ENCODE assay signal across 16 cellular contexts in the genomic region with DNA sequence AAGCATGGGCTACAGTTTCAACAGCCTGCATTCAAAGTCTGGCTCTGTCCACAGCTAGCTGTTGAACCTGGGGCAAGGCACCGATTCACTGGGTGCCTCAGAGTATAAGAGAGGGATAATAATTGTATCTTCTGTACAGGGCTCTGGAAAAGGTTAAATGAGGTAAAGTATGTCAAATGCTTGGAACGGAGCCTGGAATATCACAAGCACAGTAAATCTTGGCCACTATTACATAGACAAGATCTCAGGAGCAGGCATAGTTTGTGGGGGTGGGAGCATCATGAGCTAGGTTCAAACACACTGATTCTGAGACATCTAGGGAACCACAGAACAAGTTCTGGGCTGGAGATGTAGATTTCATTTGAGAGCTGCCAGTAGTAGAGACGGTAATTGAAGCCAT.
DNase-seq lines count a peak whose midpoint lies in the region; ATAC-seq, FAIRE-seq and TF ChIP-seq lines count a peak whose summit lies in the region.
"Had no signal": no experiment of that assay in that cellular context is flagged by ENCODE, and none has a peak within 500 bp of the region (broad histone marks: within the 10 kb centered on the region; RNA-seq: fewer than 3 reads in every experiment).

No MANE protein-coding gene starts in this region.

- no TSS peak for BruUV-seq in K562 (replicated peaks; lab: Mats Ljungman, UMichigan)

- WGBS in K562 (ENCODE audit: insufficient coverage, low coverage, missing lambda C conversion rate) = 24% methylated on average over 3 of the region's 3 CpGs

- no peaks in the 10 kb centered on the region for H4K20me1 ChIP-seq in K562 (replicated peaks; ENCODE audit: control insufficient read depth, insufficient read depth, low read length)

- in situ Hi-C loops in K562 (cut with MboI) = no loop called here

- no peak for ATAC-seq in K562
- ATAC-seq: activated CD4-positive, CD25-positive, alpha-beta regulatory T cell treated with anti-CD3 and anti-CD28 coated beads, Interleukin-2, amount 50 U/mL, for 24 hours; activated T-cell treated with anti-CD3 and anti-CD28 coated beads, Interleukin-2, amount 50 U/mL, for 72 hours had no signal

- H3K4me1 ChIP-seq in K562 (replicated peaks in 1 of 2; ENCODE audit: control insufficient read depth in 2 of 2, insufficient read depth in 2 of 2, low read length in 2 of 2) (peaks cover 0 to 5% of the 10 kb centered on the region in 2 experiments; a peak in 2 of 5 replicates), right atrium auricular region (peaks cover 0 to 51% of the 10 kb centered on the region in 2 donors), subcutaneous abdominal adipose tissue (ENCODE audit: control insufficient read depth in 5 of 5, insufficient read depth in 5 of 5, low read length in 5 of 5) (peaks cover 0 to 44% (median 36%) of the 10 kb centered on the region in 5 donors)

- H3K9ac ChIP-seq in K562 (ENCODE audit: insufficient read depth in 1 of 2, low read depth in 2 of 2, low read length in 2 of 2) (no peak overlapping the region), subcutaneous abdominal adipose tissue (ENCODE audit: low read length in 5 of 5) (no peak overlapping the region)

- H3K4me2 ChIP-seq in K562 (ENCODE audit: insufficient read depth, low read length) = no peak overlapping the region

- DNase-seq in NCI-H2171 treated with DMSO at 0.1 percent for 48 hours (lab: John Stamatoyannopoulos, UW) = peak; percentile 17
- DNase-seq in NCI-H2171 (lab: John Stamatoyannopoulos, UW) = no peak
- DNase-seq in K562 (ENCODE audit: extremely low read depth in 1 of 4, low spot score in 3 of 4) = no peak
- no peak for DNase-seq in right atrium auricular region (ENCODE audit: low spot score)
- DNase-seq in SKM-1 treated with dmso at 0.1 percent for 144 hours (lab: John Stamatoyannopoulos, UW; ENCODE audit: unreplicated experiment) = no peak
- no peak for DNase-seq in NAMALWA (ENCODE audit: low spot score)
- DNase-seq in cerebellar cortex (ENCODE audit: low spot score) = no peak
- DNase-seq: activated T-cell treated with anti-CD3 and anti-CD28 coated beads, Interleukin-2, amount 50 U/mL, for 72 hours; colonic mucosa; DND-41; NCI-H526; posterior cingulate gyrus; testis had no signal

- intact Hi-C loops in K562 (cut with micrococcal nuclease) = no loop called here

- H3K79me2 ChIP-seq in K562 (ENCODE audit: control insufficient read depth, insufficient read depth, low read length) = no peaks in the 10 kb centered on the region

- H3K36me3 ChIP-seq in K562 (ENCODE audit: control insufficient read depth, insufficient read depth, low read length) (no peaks in the 10 kb centered on the region), right atrium auricular region (no peaks in the 10 kb centered on the region), subcutaneous abdominal adipose tissue (ENCODE audit: control insufficient read depth in 5 of 5, insufficient read depth in 5 of 5, low read length in 5 of 5) (no peaks in the 10 kb centered on the region)
- H3K36me3 ChIP-seq: colonic mucosa had no signal

- TF ChIP-seq EP300 in K562 (IDR thresholded peaks at IDR 0.05; ENCODE audit: low read length) = no peak

- peak; percentile 48 for FAIRE-seq in K562 (lab: Jason Lieb, UNC)

- no peak overlapping the region for H2AFZ ChIP-seq in K562 (ENCODE audit: low read depth, low read length)

- no peak for TF ChIP-seq RAD21 in K562 (CRISPR knock-in tag; conservative IDR thresholded peaks at IDR 0.05 in 1 of 2, IDR thresholded peaks at IDR 0.05 in 1 of 2)

- no peaks in the 10 kb centered on the region for H3K9me1 ChIP-seq in K562 (ENCODE audit: control insufficient read depth, insufficient read depth, low read length)

- no peaks in the 10 kb centered on the region for H3K27me3 ChIP-seq in K562 (ENCODE audit: control insufficient read depth in 2 of 2, insufficient read depth in 2 of 2, low read length in 2 of 2)
- H3K27me3 ChIP-seq in right atrium auricular region = no peaks in the 10 kb centered on the region
- no peaks in the 10 kb centered on the region for H3K27me3 ChIP-seq in subcutaneous abdominal adipose tissue (ENCODE audit: control insufficient read depth in 5 of 5, insufficient read depth in 4 of 5, low read length in 5 of 5)
- H3K27me3 ChIP-seq: colonic mucosa, testis had no signal

- POLR2A ChIA-PET in K562 (lab: Yijun Ruan, JAX) = interaction anchor here (0.6 to 1.0 kb wide), 2 partner anchors 12 to 14 kb away, joined by 3 read pairs; no protein-coding TSS in a partner anchor

- TF ChIP-seq POLR2A in K562 (conservative IDR thresholded peaks at IDR 0.05) = no peak

- H3K27ac ChIP-seq in K562 (ENCODE audit: extremely low read depth, low read depth, low read length) (no peak overlapping the region), right atrium auricular region (peak overlapping the region; percentile 78), subcutaneous abdominal adipose tissue (ENCODE audit: low read depth, low read length) (peak overlapping the region; percentile 34)
- H3K27ac ChIP-seq: 22Rv1, colonic mucosa, testis had no signal

- CTCF ChIA-PET in K562 (lab: Yijun Ruan, JAX; ENCODE audit: low intra/inter-chr PET ratio) = no interaction called here

- H3K9me3 ChIP-seq in K562 (replicated peaks; ENCODE audit: control insufficient read depth, insufficient read depth, low read depth, low read length) = peaks cover 5% of the 10 kb centered on the region
- no peaks in the 10 kb centered on the region for H3K9me3 ChIP-seq in right atrium auricular region
- H3K9me3 ChIP-seq in subcutaneous abdominal adipose tissue (ENCODE audit: control insufficient read depth in 5 of 5, low read length in 5 of 5) = no peaks in the 10 kb centered on the region
- H3K9me3 ChIP-seq: colonic mucosa, testis had no signal

- no peak overlapping the region for H3K4me3 ChIP-seq in K562
- no peak overlapping the region for H3K4me3 ChIP-seq in right atrium auricular region
- H3K4me3 ChIP-seq in subcutaneous abdominal adipose tissue (ENCODE audit: low read depth in 1 of 5, low read length in 5 of 5) = no peak overlapping the region
- H3K4me3 ChIP-seq: colonic mucosa, testis had no signal

- TF ChIP-seq CTCF in K562 (IDR thresholded peaks at IDR 0.05 in 2 of 3, conservative IDR thresholded peaks at IDR 0.05 in 1 of 3; ENCODE audit: insufficient read depth in 2 of 3, low read depth in 1 of 3, low read length in 3 of 3) = no peak
- TF ChIP-seq CTCF in right atrium auricular region (IDR thresholded peaks at IDR 0.05) = no peak

TF ChIP-seq in K562, 482 proteins besides CTCF, POLR2A, EP300 and RAD21:
- TF ChIP-seq RCOR1 (IDR thresholded peaks at IDR 0.05; ENCODE audit: borderline replicate concordance in 1 of 2, low read depth in 2 of 2, low read length in 2 of 2) = peak in 1 of 2 experiments; percentile 76; a peak in 2 of 4 replicates
- 0 out of 4 replicates have a peak, but pooled peaks of 1 of the 2 experiments have one; percentile 25 for TF ChIP-seq HDAC1 (IDR thresholded peaks at IDR 0.05)
- peak in 1 of 2 experiments; percentile 44; a peak in 1 of 4 replicates for TF ChIP-seq KDM1A (IDR thresholded peaks at IDR 0.05)
- TF ChIP-seq RBM17 (IDR thresholded peaks at IDR 0.05; ENCODE audit: borderline replicate concordance, low read depth, low read length) = no peak
- TF ChIP-seq BACH1 (tag; IDR thresholded peaks at IDR 0.05) = peak; percentile 24; the same call in 1 of the 2 replicates
- peak; percentile 62 for TF ChIP-seq MEIS2 (IDR thresholded peaks at IDR 0.05; ENCODE audit: partially characterized antibody)
- no peak for TF ChIP-seq TAF15 (IDR thresholded peaks at IDR 0.05; ENCODE audit: low read depth, low read length)
- no peak for TF ChIP-seq PBX2 (CRISPR knock-in tag; IDR thresholded peaks at IDR 0.05; ENCODE audit: low read depth)
- TF ChIP-seq PBX2 (tag; conservative IDR thresholded peaks at IDR 0.05; ENCODE audit: low read depth) = peak; percentile 72
